ENCODE assay signal across 8 cellular contexts in genomic region chr12:132218915-132219314, GRCh38.
A peak's percentile ranks its signal among the peaks of the same experiment; 100 is the strongest.
DNase-seq lines count a peak whose midpoint lies in the region; ATAC-seq and TF ChIP-seq lines count a peak whose summit lies in the region.

No MANE protein-coding gene starts in this region.

- ATAC-seq in HG03280 (IDR thresholded peaks at IDR 0.05; ENCODE audit: unreplicated experiment): no peak

- no peak overlapping the region for H3K27ac Mint-ChIP-seq in endodermal cell

- H3K27me3 ChIP-seq in endodermal cell (ENCODE audit: control insufficient read depth, insufficient read depth, low read length, poor library complexity, severe bottlenecking): no peaks in the 10 kb centered on the region
- peaks cover 0 to 4% (median 0%) of the 10 kb centered on the region in 45 donors for H3K27me3 ChIP-seq in dorsolateral prefrontal cortex

- no peak overlapping the region for H3K27ac ChIP-seq in VCaP
- H3K27ac ChIP-seq in endodermal cell (ENCODE audit: low read depth, low read length): no peak overlapping the region
- no peak overlapping the region for H3K27ac ChIP-seq in dorsolateral prefrontal cortex

- intact Hi-C loops in dorsolateral prefrontal cortex (cut with DNase I): loop anchor here in 1 of 2 donors (5.0 kb wide), 1 partner anchor 67 kb away; no protein-coding TSS in a partner anchor

- no peak overlapping the region for H3K4me3 Mint-ChIP-seq in endodermal cell

- no peaks in the 10 kb centered on the region for H3K36me3 Mint-ChIP-seq in endodermal cell (ENCODE audit: low read depth)

- peaks cover 7% of the 10 kb centered on the region for H3K9me3 Mint-ChIP-seq in endodermal cell

- H3K36me3 ChIP-seq in endodermal cell (ENCODE audit: control insufficient read depth, insufficient read depth, low read length): no peaks in the 10 kb centered on the region

- H3K4me3 ChIP-seq in endodermal cell (ENCODE audit: low read length) (no peak overlapping the region), dorsolateral prefrontal cortex (no peak overlapping the region)

- H3K4me1 ChIP-seq in endodermal cell (ENCODE audit: control insufficient read depth, insufficient read depth, low read length): no peaks in the 10 kb centered on the region

- no peak overlapping the region for H3K9ac ChIP-seq in endodermal cell (ENCODE audit: extremely low read depth, low read length, poor library complexity, severe bottlenecking)

- peak; percentile 77 for TF ChIP-seq CTCF in VCaP (conservative IDR thresholded peaks at IDR 0.05)
- peak; percentile 74 for TF ChIP-seq CTCF in endodermal cell (conservative IDR thresholded peaks at IDR 0.05)
- peak in 23 of 56 donors; percentile 16 to 46 (median 27) for TF ChIP-seq CTCF in dorsolateral prefrontal cortex (IDR thresholded peaks at IDR 0.05 in 54 of 56, conservative IDR thresholded peaks at IDR 0.05 in 2 of 56; ENCODE audit: low read depth in 1 of 56, partially characterized antibody in 56 of 56)

- DNase-seq in COR-L47 (lab: John Stamatoyannopoulos, UW): peak; percentile 36
- DNase-seq in HuH-7.5 (ENCODE audit: low spot score): peak; percentile 76
- peak; percentile 93 for DNase-seq in endodermal cell
- DNase-seq in stimulated activated CD4-positive, alpha-beta T cell treated with anti-CD3 and anti-CD28 coated beads, Interleukin-12 subunit alpha, Interleukin-12 subunit beta, amount 100 ng/mL, for 48 hours (ENCODE audit: low read depth in 2 of 3, low spot score in 1 of 3): peak; percentile 13 to 34 (median 20)
- DNase-seq in dorsolateral prefrontal cortex: no peak
- no peak for DNase-seq in GDM1 (lab: John Stamatoyannopoulos, UW)

- WGBS in endodermal cell (ENCODE audit: insufficient coverage in 1 of 2, insufficient read length in 1 of 2), 2 experiments: 61 to 80% methylated on average over 5 to 13 of the region's 13 CpGs

- peaks cover 46% of the 10 kb centered on the region for H3K27me3 Mint-ChIP-seq in endodermal cell (ENCODE audit: insufficient read depth)

- H3K9me3 ChIP-seq in endodermal cell (ENCODE audit: control insufficient read depth, low read length): peaks cover 18% of the 10 kb centered on the region

- H3K4me1 Mint-ChIP-seq in endodermal cell: no peaks in the 10 kb centered on the region

Comparison
In these comparisons a context has a peak if more than half of its experiments do, and no peak if none do; other contexts are left out.
1. DNase-seq: peak in COR-L47 (single experiment), HuH-7.5 (single experiment), endodermal cell (single experiment) and stimulated activated CD4-positive, alpha-beta T cell treated with anti-CD3 and anti-CD28 coated beads, Interleukin-12 subunit alpha, Interleukin-12 subunit beta, amount 100 ng/mL, for 48 hours (3 of 3); none in dorsolateral prefrontal cortex (0 of 10) and GDM1 (single experiment).